Comparison of ENCODE assay signal across 21 cellular contexts in the genomic region with DNA sequence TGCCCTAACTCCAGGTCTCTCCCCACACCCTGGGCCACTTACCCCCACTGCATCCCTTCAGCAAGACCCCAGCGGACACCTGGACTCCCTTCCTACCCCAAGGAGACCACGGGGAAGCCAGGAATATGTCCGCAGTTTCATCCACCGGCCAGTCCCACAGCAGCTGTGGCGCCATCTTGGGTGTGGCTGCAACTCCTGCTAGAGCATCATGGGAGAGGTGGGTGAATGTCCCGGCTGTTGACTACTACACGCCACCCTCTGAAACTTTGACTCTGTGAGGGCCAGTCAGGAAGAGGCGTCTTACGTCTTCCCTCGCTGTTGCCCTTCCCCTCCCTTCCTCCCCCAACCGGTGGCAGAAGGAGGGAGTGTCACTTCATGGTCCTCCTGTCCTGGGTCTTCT.
"Had no signal": no experiment of that assay in that cellular context is flagged by ENCODE, and none has a peak within 500 bp of the region (broad histone marks: within the 10 kb centered on the region; RNA-seq: fewer than 3 reads in every experiment).

No MANE protein-coding gene starts in this region.

- H3K27ac ChIP-seq: brain microvascular endothelial cell, cardiac muscle cell, PC-9 had no signal

- H3K9me3 Mint-ChIP-seq: activated CD8-positive, alpha-beta T cell treated with anti-CD3 and anti-CD28 coated beads for 36 hours; activated naive CD4-positive, alpha-beta T cell treated with anti-CD3 and anti-CD28 coated beads, Interleukin-2, amount 10 ng/mL, durations not matched to agents 7 days and 5 days; activated naive CD8-positive, alpha-beta T cell treated with anti-CD3 and anti-CD28 coated beads for 36 hours; activated T-helper 2 cell treated with anti-CD3 and anti-CD28 coated beads, Interferon-gamma antibody, Interleukin-2, Interleukin-4, amounts not matched to agents 10 μg/mL and 5 μg/mL and 100 μg/mL, durations not matched to agents 14 hours and 24 hours and 36 hours had no signal

- H3K27ac Mint-ChIP-seq: activated CD8-positive, alpha-beta T cell treated with anti-CD3 and anti-CD28 coated beads for 36 hours; activated naive CD4-positive, alpha-beta T cell treated with anti-CD3 and anti-CD28 coated beads, Interleukin-2, amount 10 ng/mL, durations not matched to agents 7 days and 5 days; activated naive CD8-positive, alpha-beta T cell treated with anti-CD3 and anti-CD28 coated beads for 36 hours; activated T-cell treated with anti-CD3 and anti-CD28 coated beads, Interleukin-2, amount 50 U/mL, for 72 hours; activated T-helper 2 cell treated with anti-CD3 and anti-CD28 coated beads, Interferon-gamma antibody, Interleukin-2, Interleukin-4, amounts not matched to agents 10 μg/mL and 5 μg/mL and 100 μg/mL, durations not matched to agents 14 hours and 24 hours and 36 hours had no signal

- DNase-seq: activated CD4-positive, alpha-beta T cell treated with anti-CD3 and anti-CD28 coated beads for 4 hours; activated CD8-positive, alpha-beta memory T cell treated with anti-CD3 and anti-CD28 coated beads, Interleukin-2, amount 50 U/mL, for 4 hours; activated CD8-positive, alpha-beta T cell treated with anti-CD3 and anti-CD28 coated beads for 36 hours; activated gamma-delta T cell treated with Interleukin-2 at 50 U/mL for 16 hours; activated naive CD4-positive, alpha-beta T cell treated with anti-CD3 and anti-CD28 coated beads, Interleukin-2, amount 10 ng/mL, durations not matched to agents 7 days and 5 days; activated naive CD8-positive, alpha-beta T cell treated with anti-CD3 and anti-CD28 coated beads for 36 hours; activated T-cell treated with anti-CD3 and anti-CD28 coated beads, Interleukin-2, amount 50 U/mL, for 72 hours; brain microvascular endothelial cell; Kasumi-1; NCI-H1092 treated with DMSO at 0.1 percent for 48 hours; NCI-H1417 treated with DMSO at 0.1 percent for 48 hours; NCI-H1694; NCI-H2029; NCI-H446; NCI-H524; PC-9; SIG-M5; T-helper 1 cell had no signal

- H3K4me1 Mint-ChIP-seq: activated naive CD4-positive, alpha-beta T cell treated with anti-CD3 and anti-CD28 coated beads, Interleukin-2, amount 10 ng/mL, durations not matched to agents 7 days and 5 days; activated naive CD8-positive, alpha-beta T cell treated with anti-CD3 and anti-CD28 coated beads for 36 hours had no signal

- H3K4me3 Mint-ChIP-seq: activated CD8-positive, alpha-beta T cell treated with anti-CD3 and anti-CD28 coated beads for 36 hours; activated naive CD4-positive, alpha-beta T cell treated with anti-CD3 and anti-CD28 coated beads, Interleukin-2, amount 10 ng/mL, durations not matched to agents 7 days and 5 days; activated naive CD8-positive, alpha-beta T cell treated with anti-CD3 and anti-CD28 coated beads for 36 hours; activated T-cell treated with anti-CD3 and anti-CD28 coated beads, Interleukin-2, amount 50 U/mL, for 72 hours had no signal

- H2AFZ ChIP-seq: PC-9 had no signal

- H3K4me2 ChIP-seq: PC-9 had no signal

- ATAC-seq: activated CD4-positive, CD25-positive, alpha-beta regulatory T cell treated with anti-CD3 and anti-CD28 coated beads, Interleukin-2, amount 50 U/mL, for 24 hours; activated CD8-positive, alpha-beta T cell treated with anti-CD3 and anti-CD28 coated beads for 36 hours; activated T-cell treated with anti-CD3 and anti-CD28 coated beads, Interleukin-2, amount 50 U/mL, for 72 hours had no signal

- H3K27me3 ChIP-seq: brain microvascular endothelial cell, cardiac muscle cell had no signal

- H3K4me3 ChIP-seq: cardiac muscle cell, PC-9 had no signal

- H3K36me3 ChIP-seq: brain microvascular endothelial cell, cardiac muscle cell had no signal

- H3K36me3 Mint-ChIP-seq: activated naive CD4-positive, alpha-beta T cell treated with anti-CD3 and anti-CD28 coated beads, Interleukin-2, amount 10 ng/mL, durations not matched to agents 7 days and 5 days; activated naive CD8-positive, alpha-beta T cell treated with anti-CD3 and anti-CD28 coated beads for 36 hours had no signal
